ENCODE assay signal across 8 cellular contexts in genomic region chr2:133780099-133780996, GRCh38.
A peak's percentile ranks its signal among the peaks of the same experiment; 100 is the strongest.
DNase-seq lines count a peak whose midpoint lies in the region; ATAC-seq, FAIRE-seq and TF ChIP-seq lines count a peak whose summit lies in the region.

No MANE protein-coding gene starts in this region.

- TF ChIP-seq CTCF in A549 (IDR thresholded peaks at IDR 0.05) (peak; percentile 80), astrocyte of the spinal cord (IDR thresholded peaks at IDR 0.05; ENCODE audit: low read depth, low read length) (peak; percentile 82)

- peak overlapping the region in 1 of 2 experiments; percentile 68; a peak in 4 of 6 replicates for H3K27ac ChIP-seq in A549

- TF ChIP-seq RAD21 in A549 (conservative IDR thresholded peaks at IDR 0.05 in 1 of 2, IDR thresholded peaks at IDR 0.05 in 1 of 2), result peak; percentile 84

- no peak overlapping the region for H3K4me3 ChIP-seq in A549
- no peak overlapping the region for H3K4me3 ChIP-seq in astrocyte of the spinal cord (ENCODE audit: low read depth, low read length)

- no peak for TF ChIP-seq EP300 in A549 (IDR thresholded peaks at IDR 0.05)

- 49% methylated on average over 12 of the region's 12 CpGs for WGBS in A549 (ENCODE audit: missing lambda C conversion rate)

- peak; percentile 23 for FAIRE-seq in A549 (lab: Jason Lieb, UNC)

- POLR2A ChIA-PET in A549 (lab: Yijun Ruan, JAX), result no interaction called here

- H3K4me1 ChIP-seq in A549, result peaks cover 13% of the 10 kb centered on the region; the same call in 2 of the 3 replicates

- ATAC-seq in A549 (peak; percentile 64 to 90; a peak in 5 of 6 replicates), HG03175 (IDR thresholded peaks at IDR 0.05; ENCODE audit: unreplicated experiment) (peak; percentile 78)

- no peak for TF ChIP-seq POLR2A in A549 (IDR thresholded peaks at IDR 0.05; ENCODE audit: low read length)

- H3K4me2 ChIP-seq in A549, result 0 out of 3 replicates have a peak overlapping the region, but pooled peaks have one; percentile 8

- CTCF ChIA-PET in A549 (lab: Yijun Ruan, JAX), result interaction anchor here (0.6 to 1.6 kb wide), 31 partner anchors 9 to 1102 kb away, joined by 3 to 21 read pairs (median 5); partner anchors contain the start of gene NCKAP5

- peak; percentile 28 to 77 for DNase-seq in A549 (ENCODE audit: low read depth in 1 of 2, low spot score in 1 of 2)
- peak; percentile 84 for DNase-seq in G401 (ENCODE audit: low spot score)
- DNase-seq in NCI-H526 (lab: John Stamatoyannopoulos, UW), result peak; percentile 63 to 86
- DNase-seq in astrocyte of the spinal cord (ENCODE audit: low read depth, low spot score), result peak; percentile 88
- DNase-seq in iPS DF 19.7 (ENCODE audit: low read depth, low spot score), result peak; percentile 28
- DNase-seq in stimulated activated CD4-positive, alpha-beta T cell treated with anti-CD3 and anti-CD28 coated beads, Interleukin-4, amount 100 ng/mL, for 24 hours, result peak; percentile 11
- DNase-seq in activated gamma-delta T cell (lab: John Stamatoyannopoulos, UW), result no peak

- in situ Hi-C loops in G401 (cut with HindIII; ENCODE audit: low sequenced_read_pairs) (no loop called here), astrocyte of the spinal cord (cut with HindIII; ENCODE audit: low sequenced_read_pairs) (no loop called here)

- H3K9me3 ChIP-seq in A549, result no peaks in the 10 kb centered on the region

TF ChIP-seq in A549, 52 proteins besides CTCF, POLR2A, EP300 and RAD21:
- TF ChIP-seq CBX8 (IDR thresholded peaks at IDR 0.05), result no peak
- TF ChIP-seq TP53 (CRISPR knock-in tag; IDR thresholded peaks at IDR 0.05), result no peak
- TF ChIP-seq ELK1 (IDR thresholded peaks at IDR 0.05; ENCODE audit: low read depth, low read length), result no peak
- TF ChIP-seq HEYL (CRISPR knock-in tag; IDR thresholded peaks at IDR 0.05), result no peak
- TF ChIP-seq POLR2AphosphoS2 (conservative IDR thresholded peaks at IDR 0.05; ENCODE audit: low read length), result no peak
- TF ChIP-seq NR3C1 (IDR thresholded peaks at IDR 0.05), result no peak
- peak; percentile 77 for TF ChIP-seq SMC3 (IDR thresholded peaks at IDR 0.05)
- TF ChIP-seq CHD2 (IDR thresholded peaks at IDR 0.05; ENCODE audit: low read length, partially characterized antibody), result no peak
- TF ChIP-seq ATOH8 (CRISPR knock-in tag; IDR thresholded peaks at IDR 0.05; ENCODE audit: low read depth), result no peak
- TF ChIP-seq MAFK (IDR thresholded peaks at IDR 0.05; ENCODE audit: partially characterized antibody), result peak; percentile 51
- no peak for TF ChIP-seq HDAC2 (IDR thresholded peaks at IDR 0.05)
- no peak for TF ChIP-seq ZSCAN20 (CRISPR knock-in tag; IDR thresholded peaks at IDR 0.05)
- TF ChIP-seq ZNF302 (CRISPR knock-in tag; IDR thresholded peaks at IDR 0.05), result no peak
